In the genomic region with DNA sequence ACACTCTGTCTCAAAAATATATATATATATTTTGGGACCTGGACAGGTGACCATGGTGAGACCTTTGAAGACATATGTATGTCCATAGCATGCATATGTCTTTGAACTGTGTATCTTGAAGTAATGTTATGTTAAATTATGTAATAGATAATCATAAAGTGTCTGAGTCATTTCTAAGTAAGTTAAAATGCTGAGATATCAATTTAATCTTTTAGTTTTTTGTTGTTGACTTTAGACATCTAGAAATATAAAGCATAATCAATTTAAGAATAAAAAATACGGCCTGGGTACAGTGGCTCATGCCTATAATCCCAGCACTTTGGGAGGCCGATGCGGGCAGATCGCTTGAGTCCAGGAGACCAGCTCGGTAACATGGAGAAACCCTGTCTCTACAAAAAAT, we compare ENCODE assay signal across 9 cellular contexts.
"Had no signal": no experiment of that assay in that cellular context is flagged by ENCODE, and none has a peak within 500 bp of the region (broad histone marks: within the 10 kb centered on the region; RNA-seq: fewer than 3 reads in every experiment).

No MANE protein-coding gene starts in this region.

- H3K9me3 Mint-ChIP-seq: HFFc6, IgD-negative memory B cell had no signal

- DNase-seq: GOT3, H7, HFFc6, KG1 had no signal

- H3K4me3 ChIP-seq: HAP-1 had no signal

- H3K4me1 ChIP-seq: HAP-1 had no signal

- ATAC-seq: HCT116, HepG2 had no signal

- H3K9me3 ChIP-seq: HAP-1 had no signal

- H3K4me3 Mint-ChIP-seq: HFFc6 had no signal

- H3K27ac Mint-ChIP-seq: HFFc6 had no signal

- H3K27me3 Mint-ChIP-seq: IgD-negative memory B cell had no signal

- FAIRE-seq: HepG2 had no signal

- H3K27ac ChIP-seq: HL-60 had no signal
